8 cellular contexts compared by ENCODE assay signal in the genomic region with DNA sequence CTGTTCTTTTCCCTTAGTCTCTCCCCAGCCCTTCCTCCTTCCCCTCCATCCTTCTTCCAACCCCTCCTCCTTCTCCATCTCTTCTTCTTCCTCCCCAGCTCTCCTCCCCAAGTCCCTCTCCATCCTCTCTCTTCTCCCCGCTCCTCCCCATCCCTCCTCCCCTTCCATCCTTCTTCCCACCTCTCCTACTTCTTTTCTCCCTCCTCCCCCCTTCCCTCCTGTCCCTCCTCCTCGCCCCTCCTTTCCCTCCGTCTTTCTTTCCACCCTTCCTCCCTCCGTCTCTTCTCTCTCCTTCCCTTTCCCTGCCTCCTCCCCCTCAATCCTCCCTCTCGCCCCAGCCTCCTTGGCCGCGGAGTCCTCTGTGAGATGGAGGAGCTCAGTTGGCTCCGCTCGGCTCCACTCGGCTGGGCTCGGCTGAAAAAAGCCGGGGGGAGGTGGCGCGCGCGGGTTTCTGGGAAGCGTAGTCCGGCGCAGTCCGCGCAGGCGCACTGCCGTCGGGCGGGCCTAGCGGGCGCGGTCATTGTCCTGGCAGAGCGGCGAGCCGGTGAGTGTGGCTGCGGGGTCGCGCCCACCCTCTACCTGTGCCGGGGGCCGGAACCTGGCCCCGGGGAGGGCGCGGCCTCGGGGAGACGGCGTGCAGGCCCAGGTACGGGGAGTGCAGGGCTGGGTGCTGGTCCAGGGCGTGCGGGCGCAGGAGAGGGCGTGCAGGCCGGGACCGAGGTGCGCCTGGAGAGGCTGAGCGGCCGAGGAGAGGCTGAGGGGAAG. TPM values are rescaled to one million over a fixed set of nuclear protein-coding genes. Genes with fewer than 3 reads are reported as not detected.
DNase-seq lines count a peak whose midpoint lies in the region; ATAC-seq and TF ChIP-seq lines count a peak whose summit lies in the region.

A gene (plus strand): TSS at position 520 of the 765 bp plus-strand sequence. CDS start 6,257 bp downstream, outside the sequence.

- ATAC-seq in heart right ventricle, result peak; percentile 95 to 99 (median 98)

- peak within 1 kb of the TSS; percentile 94 for H3K4me3 Mint-ChIP-seq in HFFc6

- intact Hi-C loops in adrenal gland (cut with DNase I) (no loop called here), heart right ventricle (cut with DNase I) (loop anchor here in 1 of 10 donors (1.0 kb wide), 1 partner anchor 28 kb away; a partner anchor contains a TSS), transverse colon (cut with DNase I; ENCODE audit: low total_unique reads) (no loop called here)

- peak within 1 kb of the TSS; percentile 44 for H3K27ac Mint-ChIP-seq in HFFc6

- H3K27me3 ChIP-seq in adrenal gland (no peaks in the 10 kb centered on the region), heart right ventricle (no peaks in the 10 kb centered on the region), transverse colon (no peaks in the 10 kb centered on the region)

- peaks cover 13% of the 10 kb centered on the region for H3K4me1 Mint-ChIP-seq in HFFc6 (ENCODE audit: low read depth)

- H3K27ac ChIP-seq in adrenal gland (peak within 1 kb of the TSS in 3 of 5 donors; percentile 43 to 49 (median 43)), heart right ventricle (peak within 1 kb of the TSS in 9 of 10 donors; percentile 70 to 88 (median 81)), transverse colon (peak within 1 kb of the TSS; percentile 59 to 80 (median 76))

- TF ChIP-seq POLR2A in adrenal gland (IDR thresholded peaks at IDR 0.05), result no peak
- TF ChIP-seq POLR2A in transverse colon (IDR thresholded peaks at IDR 0.05), result no peak

- peaks cover 39% of the 10 kb centered on the region for H3K9me3 Mint-ChIP-seq in HFFc6

- peaks cover 3% of the 10 kb centered on the region; the same call in 1 of the 2 replicates for H3K27me3 Mint-ChIP-seq in HFFc6 (ENCODE audit: insufficient read depth)

- TF ChIP-seq CTCF in HFFc6 (IDR thresholded peaks at IDR 0.05) (no peak), adrenal gland (IDR thresholded peaks at IDR 0.05) (no peak), heart right ventricle (IDR thresholded peaks at IDR 0.05) (no peak), transverse colon (IDR thresholded peaks at IDR 0.05) (no peak)

- H3K9me3 ChIP-seq in adrenal gland (replicated peaks in 1 of 3) (no peaks in the 10 kb centered on the region), heart right ventricle (peaks cover 0 to 67% (median 0%) of the 10 kb centered on the region in 11 donors), transverse colon (no peaks in the 10 kb centered on the region)

- H3K36me3 ChIP-seq in adrenal gland (replicated peaks in 1 of 2) (no peaks in the 10 kb centered on the region), heart right ventricle (peaks cover 0 to 21% (median 0%) of the 10 kb centered on the region in 9 donors), transverse colon (peaks cover 0 to 6% (median 0%) of the 10 kb centered on the region in 4 donors)

- peaks cover 31% of the 10 kb centered on the region for H3K36me3 Mint-ChIP-seq in HFFc6 (ENCODE audit: low read depth)

- H3K4me1 ChIP-seq in adrenal gland (replicated peaks in 1 of 2) (peaks cover 0 to 8% of the 10 kb centered on the region in 2 donors), heart right ventricle (peaks cover 0 to 28% (median 10%) of the 10 kb centered on the region in 9 donors), transverse colon (peaks cover 0 to 11% (median 8%) of the 10 kb centered on the region in 4 donors)

- peak within 1 kb of the TSS; percentile 47 to 92 (median 67) for H3K4me3 ChIP-seq in adrenal gland
- peak within 1 kb of the TSS; percentile 77 to 98 (median 90) for H3K4me3 ChIP-seq in heart right ventricle
- H3K4me3 ChIP-seq in transverse colon, result peak within 1 kb of the TSS; percentile 82 to 93 (median 88)

- in situ Hi-C loops in transverse colon (cut with MboI; ENCODE audit: low pct_ligation_motif_present in 1 of 4, low pct_unique_long_range_greater_than_20kb in 1 of 4, low sequenced_read_pairs in 3 of 4), result no loop called here

- TF ChIP-seq EP300 in transverse colon (IDR thresholded peaks at IDR 0.05; ENCODE audit: low read depth), result no peak

- DNase-seq in GDM1 (lab: John Stamatoyannopoulos, UW), result peak; percentile 77
- DNase-seq in HFFc6, result peak; percentile 80
- peak; percentile 94 for DNase-seq in NCI-H1105 treated with DMSO at 0.1 percent for 48 hours (lab: John Stamatoyannopoulos, UW)
- peak; percentile 74 for DNase-seq in T follicular helper cell (ENCODE audit: low read depth)
- DNase-seq in adrenal gland, result peak; percentile 85 to 93 (median 92)
- peak; percentile 92 to 93 for DNase-seq in heart right ventricle
- DNase-seq in pons (ENCODE audit: low spot score), result peak; percentile 66
- peak; percentile 91 for DNase-seq in transverse colon

- WGBS in adrenal gland, 4 donors, result 0 to 2% (median 1%) methylated on average over 23 to 52 of the region's 52 CpGs
- 1 to 2% methylated on average over 52 of the region's 52 CpGs for WGBS in heart right ventricle, 2 donors
- 1% methylated on average over 27 of the region's 52 CpGs; no CpG with 5 or more reads in 1 of the 2 donors for WGBS in transverse colon (ENCODE audit: low coverage in 1 of 2), 2 donors

RNA-seq across cellular contexts. Expression of the gene that starts here (rescaled TPM):
- 1 to 10 TPM; 5.1 to 5.9 (median 5.6) TPM for total RNA-seq in HFFc6 (2021; fragmentation: NEBNext Ultra II Directional; extraction: Animal tissue kit (Norgen Biotek cat#: 25700))
- total RNA-seq in adrenal gland (1 to 10 TPM; 5.1 to 8.4 (median 5.8) TPM), heart right ventricle (1 to 10 TPM; 4.4 to 7.2 (median 6.1) TPM), transverse colon (10 to 100 TPM in 1 of 4 donors, 1 to 10 TPM in 3; 4.4 to 10.5 (median 5.6) TPM)
- polyA plus RNA-seq in adrenal gland (1 to 10 TPM; 2.3 to 2.6 (median 2.4) TPM), heart right ventricle (1 to 10 TPM; 2.9 to 5.3 TPM)

Comparison
In these comparisons a context has a peak if more than half of its experiments do, and no peak if none do; other contexts are left out.
1. Peak in every context shown above with its lines: DNase-seq, ATAC-seq, H3K4me3 ChIP-seq and H3K27ac ChIP-seq.